Comparison of ENCODE assay signal across 1 cellular context in the genomic region with DNA sequence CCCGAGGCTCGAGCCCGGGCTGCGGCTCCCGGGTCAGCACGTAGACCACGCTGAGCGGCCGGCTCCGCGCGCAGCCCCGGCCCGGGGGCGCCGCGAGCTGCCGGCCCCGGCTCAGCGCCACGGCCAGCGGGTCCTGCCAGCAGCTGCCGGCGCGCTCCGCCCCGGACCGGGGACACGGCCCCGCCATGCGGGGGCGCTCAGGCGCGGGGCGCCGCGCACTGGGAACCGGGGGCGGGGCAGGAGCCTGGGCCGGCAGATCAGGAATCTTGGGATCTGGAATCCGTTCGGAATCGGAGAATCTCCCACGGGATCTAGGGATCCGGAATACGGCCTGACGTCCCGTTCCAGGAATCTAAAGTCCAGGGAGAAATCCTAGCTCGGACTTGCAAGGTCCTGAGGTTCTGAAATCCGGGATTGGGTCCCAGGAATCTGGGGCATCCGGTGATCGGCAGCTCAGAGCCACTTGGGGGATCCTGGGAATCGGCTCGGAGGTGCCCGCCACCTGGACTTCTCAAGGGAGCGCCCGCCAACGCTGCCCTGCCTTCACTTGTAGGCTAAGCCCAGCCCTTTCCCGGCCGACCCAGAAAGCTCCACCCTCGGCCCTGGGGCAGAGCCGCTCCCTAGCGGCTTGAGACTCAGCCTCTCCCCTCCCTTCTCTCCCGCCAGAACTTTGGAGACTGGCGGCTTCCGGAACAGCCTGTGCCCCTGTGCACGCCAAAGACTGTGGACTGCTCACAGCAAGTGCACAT.
TF ChIP-seq lines count a peak whose summit lies in the region.

A gene with protein sequence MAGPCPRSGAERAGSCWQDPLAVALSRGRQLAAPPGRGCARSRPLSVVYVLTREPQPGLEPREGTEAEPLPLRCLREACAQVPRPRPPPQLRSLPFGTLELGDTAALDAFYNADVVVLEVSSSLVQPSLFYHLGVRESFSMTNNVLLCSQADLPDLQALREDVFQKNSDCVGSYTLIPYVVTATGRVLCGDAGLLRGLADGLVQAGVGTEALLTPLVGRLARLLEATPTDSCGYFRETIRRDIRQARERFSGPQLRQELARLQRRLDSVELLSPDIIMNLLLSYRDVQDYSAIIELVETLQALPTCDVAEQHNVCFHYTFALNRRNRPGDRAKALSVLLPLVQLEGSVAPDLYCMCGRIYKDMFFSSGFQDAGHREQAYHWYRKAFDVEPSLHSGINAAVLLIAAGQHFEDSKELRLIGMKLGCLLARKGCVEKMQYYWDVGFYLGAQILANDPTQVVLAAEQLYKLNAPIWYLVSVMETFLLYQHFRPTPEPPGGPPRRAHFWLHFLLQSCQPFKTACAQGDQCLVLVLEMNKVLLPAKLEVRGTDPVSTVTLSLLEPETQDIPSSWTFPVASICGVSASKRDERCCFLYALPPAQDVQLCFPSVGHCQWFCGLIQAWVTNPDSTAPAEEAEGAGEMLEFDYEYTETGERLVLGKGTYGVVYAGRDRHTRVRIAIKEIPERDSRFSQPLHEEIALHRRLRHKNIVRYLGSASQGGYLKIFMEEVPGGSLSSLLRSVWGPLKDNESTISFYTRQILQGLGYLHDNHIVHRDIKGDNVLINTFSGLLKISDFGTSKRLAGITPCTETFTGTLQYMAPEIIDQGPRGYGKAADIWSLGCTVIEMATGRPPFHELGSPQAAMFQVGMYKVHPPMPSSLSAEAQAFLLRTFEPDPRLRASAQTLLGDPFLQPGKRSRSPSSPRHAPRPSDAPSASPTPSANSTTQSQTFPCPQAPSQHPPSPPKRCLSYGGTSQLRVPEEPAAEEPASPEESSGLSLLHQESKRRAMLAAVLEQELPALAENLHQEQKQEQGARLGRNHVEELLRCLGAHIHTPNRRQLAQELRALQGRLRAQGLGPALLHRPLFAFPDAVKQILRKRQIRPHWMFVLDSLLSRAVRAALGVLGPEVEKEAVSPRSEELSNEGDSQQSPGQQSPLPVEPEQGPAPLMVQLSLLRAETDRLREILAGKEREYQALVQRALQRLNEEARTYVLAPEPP (N-terminal part only) (minus strand): TSS at position 551 of the 749 bp plus-strand sequence. CDS start 364 bp downstream, at position 187.

TF ChIP-seq in HEK293, 187 proteins besides CTCF, POLR2A, EP300 and RAD21 (continued from another document):
- TF ChIP-seq KLF10 (tag by site-specific recombination; IDR thresholded peaks at IDR 0.05): peak; percentile 38; the same call in 1 of the 2 replicates
- no peak for TF ChIP-seq ZNF670 (tag by site-specific recombination; IDR thresholded peaks at IDR 0.05; ENCODE audit: low read depth)
- no peak for TF ChIP-seq SALL2 (tag by site-specific recombination; IDR thresholded peaks at IDR 0.05; ENCODE audit: borderline replicate concordance)
- no peak for TF ChIP-seq BCL11B (tag by site-specific recombination; IDR thresholded peaks at IDR 0.05; ENCODE audit: low read depth)
- no peak for TF ChIP-seq ZNF548 (tag by site-specific recombination; IDR thresholded peaks at IDR 0.05)
- TF ChIP-seq, protein P1, sequence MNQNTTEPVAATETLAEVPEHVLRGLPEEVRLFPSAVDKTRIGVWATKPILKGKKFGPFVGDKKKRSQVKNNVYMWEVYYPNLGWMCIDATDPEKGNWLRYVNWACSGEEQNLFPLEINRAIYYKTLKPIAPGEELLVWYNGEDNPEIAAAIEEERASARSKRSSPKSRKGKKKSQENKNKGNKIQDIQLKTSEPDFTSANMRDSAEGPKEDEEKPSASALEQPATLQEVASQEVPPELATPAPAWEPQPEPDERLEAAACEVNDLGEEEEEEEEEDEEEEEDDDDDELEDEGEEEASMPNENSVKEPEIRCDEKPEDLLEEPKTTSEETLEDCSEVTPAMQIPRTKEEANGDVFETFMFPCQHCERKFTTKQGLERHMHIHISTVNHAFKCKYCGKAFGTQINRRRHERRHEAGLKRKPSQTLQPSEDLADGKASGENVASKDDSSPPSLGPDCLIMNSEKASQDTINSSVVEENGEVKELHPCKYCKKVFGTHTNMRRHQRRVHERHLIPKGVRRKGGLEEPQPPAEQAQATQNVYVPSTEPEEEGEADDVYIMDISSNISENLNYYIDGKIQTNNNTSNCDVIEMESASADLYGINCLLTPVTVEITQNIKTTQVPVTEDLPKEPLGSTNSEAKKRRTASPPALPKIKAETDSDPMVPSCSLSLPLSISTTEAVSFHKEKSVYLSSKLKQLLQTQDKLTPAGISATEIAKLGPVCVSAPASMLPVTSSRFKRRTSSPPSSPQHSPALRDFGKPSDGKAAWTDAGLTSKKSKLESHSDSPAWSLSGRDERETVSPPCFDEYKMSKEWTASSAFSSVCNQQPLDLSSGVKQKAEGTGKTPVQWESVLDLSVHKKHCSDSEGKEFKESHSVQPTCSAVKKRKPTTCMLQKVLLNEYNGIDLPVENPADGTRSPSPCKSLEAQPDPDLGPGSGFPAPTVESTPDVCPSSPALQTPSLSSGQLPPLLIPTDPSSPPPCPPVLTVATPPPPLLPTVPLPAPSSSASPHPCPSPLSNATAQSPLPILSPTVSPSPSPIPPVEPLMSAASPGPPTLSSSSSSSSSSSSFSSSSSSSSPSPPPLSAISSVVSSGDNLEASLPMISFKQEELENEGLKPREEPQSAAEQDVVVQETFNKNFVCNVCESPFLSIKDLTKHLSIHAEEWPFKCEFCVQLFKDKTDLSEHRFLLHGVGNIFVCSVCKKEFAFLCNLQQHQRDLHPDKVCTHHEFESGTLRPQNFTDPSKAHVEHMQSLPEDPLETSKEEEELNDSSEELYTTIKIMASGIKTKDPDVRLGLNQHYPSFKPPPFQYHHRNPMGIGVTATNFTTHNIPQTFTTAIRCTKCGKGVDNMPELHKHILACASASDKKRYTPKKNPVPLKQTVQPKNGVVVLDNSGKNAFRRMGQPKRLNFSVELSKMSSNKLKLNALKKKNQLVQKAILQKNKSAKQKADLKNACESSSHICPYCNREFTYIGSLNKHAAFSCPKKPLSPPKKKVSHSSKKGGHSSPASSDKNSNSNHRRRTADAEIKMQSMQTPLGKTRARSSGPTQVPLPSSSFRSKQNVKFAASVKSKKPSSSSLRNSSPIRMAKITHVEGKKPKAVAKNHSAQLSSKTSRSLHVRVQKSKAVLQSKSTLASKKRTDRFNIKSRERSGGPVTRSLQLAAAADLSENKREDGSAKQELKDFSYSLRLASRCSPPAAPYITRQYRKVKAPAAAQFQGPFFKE (tag by site-specific recombination; IDR thresholded peaks at IDR 0.05; ENCODE audit: borderline replicate concordance): no peak
- 0 out of 2 replicates have a peak, but pooled peaks have one; percentile 17 for TF ChIP-seq ZNF391 (tag by site-specific recombination; IDR thresholded peaks at IDR 0.05; ENCODE audit: borderline replicate concordance, low read depth)
- TF ChIP-seq, protein P2, sequence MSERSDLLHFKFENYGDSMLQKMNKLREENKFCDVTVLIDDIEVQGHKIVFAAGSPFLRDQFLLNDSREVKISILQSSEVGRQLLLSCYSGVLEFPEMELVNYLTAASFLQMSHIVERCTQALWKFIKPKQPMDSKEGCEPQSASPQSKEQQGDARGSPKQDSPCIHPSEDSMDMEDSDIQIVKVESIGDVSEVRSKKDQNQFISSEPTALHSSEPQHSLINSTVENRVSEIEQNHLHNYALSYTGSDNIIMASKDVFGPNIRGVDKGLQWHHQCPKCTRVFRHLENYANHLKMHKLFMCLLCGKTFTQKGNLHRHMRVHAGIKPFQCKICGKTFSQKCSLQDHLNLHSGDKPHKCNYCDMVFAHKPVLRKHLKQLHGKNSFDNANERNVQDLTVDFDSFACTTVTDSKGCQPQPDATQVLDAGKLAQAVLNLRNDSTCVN (tag by site-specific recombination; optimal IDR thresholded peaks at IDR 0.05): peak; percentile 65
- TF ChIP-seq ZFP41 (tag by site-specific recombination; IDR thresholded peaks at IDR 0.05; ENCODE audit: borderline replicate concordance): no peak
- no peak for TF ChIP-seq ZNF292 (tag by site-specific recombination; IDR thresholded peaks at IDR 0.05; ENCODE audit: borderline replicate concordance, low read depth)
- TF ChIP-seq ZNF184 (tag by site-specific recombination; IDR thresholded peaks at IDR 0.05): 0 out of 2 replicates have a peak, but pooled peaks have one; percentile 58
- TF ChIP-seq, protein P3, sequence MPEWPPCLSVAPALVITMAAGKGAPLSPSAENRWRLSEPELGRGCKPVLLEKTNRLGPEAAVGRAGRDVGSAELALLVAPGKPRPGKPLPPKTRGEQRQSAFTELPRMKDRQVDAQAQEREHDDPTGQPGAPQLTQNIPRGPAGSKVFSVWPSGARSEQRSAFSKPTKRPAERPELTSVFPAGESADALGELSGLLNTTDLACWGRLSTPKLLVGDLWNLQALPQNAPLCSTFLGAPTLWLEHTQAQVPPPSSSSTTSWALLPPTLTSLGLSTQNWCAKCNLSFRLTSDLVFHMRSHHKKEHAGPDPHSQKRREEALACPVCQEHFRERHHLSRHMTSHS (tag by site-specific recombination; IDR thresholded peaks at IDR 0.05): no peak
- peak; percentile 49; the same call in 1 of the 2 replicates for TF ChIP-seq KLF16 (tag by site-specific recombination; IDR thresholded peaks at IDR 0.05)
- TF ChIP-seq, protein P4, sequence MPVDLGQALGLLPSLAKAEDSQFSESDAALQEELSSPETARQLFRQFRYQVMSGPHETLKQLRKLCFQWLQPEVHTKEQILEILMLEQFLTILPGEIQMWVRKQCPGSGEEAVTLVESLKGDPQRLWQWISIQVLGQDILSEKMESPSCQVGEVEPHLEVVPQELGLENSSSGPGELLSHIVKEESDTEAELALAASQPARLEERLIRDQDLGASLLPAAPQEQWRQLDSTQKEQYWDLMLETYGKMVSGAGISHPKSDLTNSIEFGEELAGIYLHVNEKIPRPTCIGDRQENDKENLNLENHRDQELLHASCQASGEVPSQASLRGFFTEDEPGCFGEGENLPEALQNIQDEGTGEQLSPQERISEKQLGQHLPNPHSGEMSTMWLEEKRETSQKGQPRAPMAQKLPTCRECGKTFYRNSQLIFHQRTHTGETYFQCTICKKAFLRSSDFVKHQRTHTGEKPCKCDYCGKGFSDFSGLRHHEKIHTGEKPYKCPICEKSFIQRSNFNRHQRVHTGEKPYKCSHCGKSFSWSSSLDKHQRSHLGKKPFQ (tag by site-specific recombination; IDR thresholded peaks at IDR 0.05): no peak
- no peak for TF ChIP-seq ZNF266 (tag by site-specific recombination; IDR thresholded peaks at IDR 0.05; ENCODE audit: low read depth)
- TF ChIP-seq, protein P5, sequence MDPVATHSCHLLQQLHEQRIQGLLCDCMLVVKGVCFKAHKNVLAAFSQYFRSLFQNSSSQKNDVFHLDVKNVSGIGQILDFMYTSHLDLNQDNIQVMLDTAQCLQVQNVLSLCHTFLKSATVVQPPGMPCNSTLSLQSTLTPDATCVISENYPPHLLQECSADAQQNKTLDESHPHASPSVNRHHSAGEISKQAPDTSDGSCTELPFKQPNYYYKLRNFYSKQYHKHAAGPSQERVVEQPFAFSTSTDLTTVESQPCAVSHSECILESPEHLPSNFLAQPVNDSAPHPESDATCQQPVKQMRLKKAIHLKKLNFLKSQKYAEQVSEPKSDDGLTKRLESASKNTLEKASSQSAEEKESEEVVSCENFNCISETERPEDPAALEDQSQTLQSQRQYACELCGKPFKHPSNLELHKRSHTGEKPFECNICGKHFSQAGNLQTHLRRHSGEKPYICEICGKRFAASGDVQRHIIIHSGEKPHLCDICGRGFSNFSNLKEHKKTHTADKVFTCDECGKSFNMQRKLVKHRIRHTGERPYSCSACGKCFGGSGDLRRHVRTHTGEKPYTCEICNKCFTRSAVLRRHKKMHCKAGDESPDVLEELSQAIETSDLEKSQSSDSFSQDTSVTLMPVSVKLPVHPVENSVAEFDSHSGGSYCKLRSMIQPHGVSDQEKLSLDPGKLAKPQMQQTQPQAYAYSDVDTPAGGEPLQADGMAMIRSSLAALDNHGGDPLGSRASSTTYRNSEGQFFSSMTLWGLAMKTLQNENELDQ (tag by site-specific recombination; IDR thresholded peaks at IDR 0.05; ENCODE audit: low read depth): no peak
